27 cellular contexts compared by ENCODE assay signal in the genomic region with DNA sequence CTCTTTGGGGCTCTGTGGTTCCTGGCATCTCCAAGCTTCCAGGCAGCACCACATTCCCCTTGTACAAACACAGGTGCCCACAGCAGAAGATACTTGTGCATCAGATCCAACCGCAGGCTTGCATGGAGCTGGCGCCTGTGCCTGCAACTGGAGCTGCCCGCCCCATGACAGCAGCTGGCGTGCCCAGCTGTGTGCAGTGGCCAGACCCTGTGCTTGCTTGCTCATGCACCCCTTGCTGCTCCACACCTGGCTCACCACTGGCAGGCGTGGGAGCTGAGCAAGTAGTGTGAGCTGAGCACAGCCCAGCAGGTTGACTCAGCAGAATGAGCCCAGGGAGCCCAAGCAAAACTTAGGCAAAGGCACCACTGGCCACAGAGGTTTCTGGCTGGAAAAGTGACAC.
"Had no signal": no experiment of that assay in that cellular context is flagged by ENCODE, and none has a peak within 500 bp of the region (broad histone marks: within the 10 kb centered on the region; RNA-seq: fewer than 3 reads in every experiment).

No MANE protein-coding gene starts in this region.

- H3K9me3 Mint-ChIP-seq: activated T-helper 17 cell treated with anti-CD3 and anti-CD28 coated beads, Interleukin-2, amount 50 U/mL, for 72 hours; WTC11 had no signal

- H3K27ac Mint-ChIP-seq: activated naive CD4-positive, alpha-beta T cell treated with anti-CD3 and anti-CD28 coated beads for 36 hours; activated naive CD8-positive, alpha-beta T cell; activated T-helper 17 cell treated with anti-CD3 and anti-CD28 coated beads, Interleukin-2, amount 50 U/mL, for 72 hours; brain; T-helper 17 cell; WTC11 had no signal

- H3K4me1 Mint-ChIP-seq: activated T-helper 17 cell treated with anti-CD3 and anti-CD28 coated beads, Interleukin-2, amount 50 U/mL, for 72 hours; brain; T-helper 17 cell had no signal

- ATAC-seq: activated T-helper 17 cell treated with anti-CD3 and anti-CD28 coated beads, Interleukin-2, amount 50 U/mL, for 72 hours; Panc1; T-helper 17 cell; WTC11 had no signal

- H3K4me3 Mint-ChIP-seq: activated naive CD4-positive, alpha-beta T cell treated with anti-CD3 and anti-CD28 coated beads for 36 hours; activated naive CD8-positive, alpha-beta T cell; activated T-helper 17 cell treated with anti-CD3 and anti-CD28 coated beads, Interleukin-2, amount 50 U/mL, for 72 hours; brain; T-helper 17 cell; WTC11 had no signal

- DNase-seq: activated CD4-positive, alpha-beta T cell treated with anti-CD3 and anti-CD28 coated beads for 48 hours; activated CD4-positive, alpha-beta T cell treated with anti-CD3 and anti-CD28 coated beads, Interleukin-2, amount 50 U/mL, for 48 hours; activated CD4-positive, CD25-positive, alpha-beta regulatory T cell treated with anti-CD3 and anti-CD28 coated beads, Interleukin-2, amount 50 U/mL, for 72 hours; activated gamma-delta T cell; activated naive CD4-positive, alpha-beta T cell treated with anti-CD3 and anti-CD28 coated beads for 36 hours; activated T-cell treated with anti-CD3 and anti-CD28 coated beads, Interleukin-2, amount 50 U/mL, for 48 hours; amygdala; IMR-90; KBM-7; NCI-H1048; NCI-H146; NCI-H187 treated with DMSO at 0.1 percent for 48 hours; NCI-H2081 treated with DMSO at 0.1 percent for 48 hours; NCI-H2171; NCI-H2227 treated with DMSO at 0.1 percent for 48 hours; NCI-H446 treated with DMSO at 0.1 percent for 48 hours; NCI-H524 treated with DMSO at 0.1 percent for 48 hours; NCI-H774; OCI-M1; SIG-M5; T-helper 17 cell; T-helper 9 cell had no signal

- H3K36me3 Mint-ChIP-seq: activated naive CD8-positive, alpha-beta T cell; brain; WTC11 had no signal
